Comparison of ENCODE assay signal across 13 cellular contexts in the genomic region with DNA sequence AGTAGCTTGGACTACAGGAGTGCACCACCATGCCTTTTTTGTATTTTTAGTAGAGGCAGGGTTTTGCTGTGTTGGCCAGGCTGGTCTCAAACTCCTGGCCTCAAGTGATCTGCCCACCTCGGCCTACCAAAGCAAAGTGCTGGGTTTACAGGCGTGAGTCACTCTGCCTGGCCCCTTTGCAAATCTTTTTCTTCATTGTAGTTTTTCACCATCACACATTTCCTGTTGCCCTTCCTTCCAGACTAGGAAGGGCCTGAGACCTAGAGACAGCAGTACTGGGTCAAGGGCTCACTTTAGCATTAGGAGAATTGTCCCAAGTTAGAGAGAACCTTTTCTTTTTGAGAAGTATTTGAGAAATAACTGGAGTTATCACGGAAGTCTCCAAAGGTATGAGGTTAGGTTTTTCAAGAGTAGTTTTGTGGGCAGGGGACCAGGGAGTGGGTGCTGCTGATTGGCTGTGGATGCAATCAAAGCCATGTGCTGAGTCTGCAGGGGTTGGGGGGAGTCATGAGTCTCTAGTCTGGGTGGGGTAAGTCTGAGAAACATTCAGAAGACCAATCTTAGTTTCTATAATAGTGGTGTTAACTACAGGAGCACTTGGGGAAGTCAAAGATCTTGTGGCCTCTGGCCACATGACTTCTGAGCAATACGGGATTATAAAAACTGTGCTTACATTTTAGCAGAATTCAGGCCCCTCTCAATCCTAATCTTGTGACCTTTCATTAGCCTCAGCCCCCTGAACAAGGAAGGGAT. TPM values are rescaled to one million over a fixed set of nuclear protein-coding genes. Genes with fewer than 3 reads are reported as not detected.
DNase-seq lines count a peak whose midpoint lies in the region; ATAC-seq and TF ChIP-seq lines count a peak whose summit lies in the region.
"Had no signal": no experiment of that assay in that cellular context is flagged by ENCODE, and none has a peak within 500 bp of the region (broad histone marks: within the 10 kb centered on the region; RNA-seq: fewer than 3 reads in every experiment).

No MANE protein-coding gene starts in this region.

- H3K4me3 ChIP-seq in lower lobe of right lung: no peak overlapping the region
- H3K4me3 ChIP-seq: adrenal gland, neural progenitor cell had no signal

- peaks cover 72% of the 10 kb centered on the region for H3K4me1 ChIP-seq in lower lobe of right lung

- peak overlapping the region; percentile 80 for H3K27ac Mint-ChIP-seq in activated naive CD4-positive, alpha-beta T cell treated with anti-CD3 and anti-CD28 coated beads, Interleukin-2, amount 50 U/mL, for 24 hours
- H3K27ac Mint-ChIP-seq in activated naive CD8-positive, alpha-beta T cell: peak overlapping the region; percentile 91
- H3K27ac Mint-ChIP-seq in type B pancreatic cell: peak overlapping the region; percentile 31
- H3K27ac Mint-ChIP-seq: neural progenitor cell had no signal

- H3K27me3 ChIP-seq in lower lobe of right lung (ENCODE audit: low read depth): no peaks in the 10 kb centered on the region
- H3K27me3 ChIP-seq: adrenal gland, neural progenitor cell had no signal

- peaks cover 33% of the 10 kb centered on the region for H3K36me3 Mint-ChIP-seq in activated naive CD4-positive, alpha-beta T cell treated with anti-CD3 and anti-CD28 coated beads, Interleukin-2, amount 50 U/mL, for 24 hours
- peaks cover 28% of the 10 kb centered on the region for H3K36me3 Mint-ChIP-seq in activated naive CD8-positive, alpha-beta T cell
- peaks cover 36% of the 10 kb centered on the region for H3K36me3 Mint-ChIP-seq in type B pancreatic cell

- H3K4me3 Mint-ChIP-seq in activated naive CD4-positive, alpha-beta T cell treated with anti-CD3 and anti-CD28 coated beads, Interleukin-2, amount 50 U/mL, for 24 hours: peak overlapping the region; percentile 19
- H3K4me3 Mint-ChIP-seq in activated naive CD8-positive, alpha-beta T cell: peak overlapping the region; percentile 64
- no peak overlapping the region for H3K4me3 Mint-ChIP-seq in type B pancreatic cell
- H3K4me3 Mint-ChIP-seq: neural progenitor cell had no signal

- peak overlapping the region; percentile 39 for H3K27ac ChIP-seq in lower lobe of right lung
- H3K27ac ChIP-seq: neural progenitor cell had no signal

- no peaks in the 10 kb centered on the region for H3K9me3 ChIP-seq in lower lobe of right lung
- H3K9me3 ChIP-seq: adrenal gland had no signal

- peaks cover 89% of the 10 kb centered on the region for H3K4me1 Mint-ChIP-seq in activated naive CD4-positive, alpha-beta T cell treated with anti-CD3 and anti-CD28 coated beads, Interleukin-2, amount 50 U/mL, for 24 hours
- H3K4me1 Mint-ChIP-seq in activated naive CD8-positive, alpha-beta T cell (ENCODE audit: low read depth): peaks cover 92% of the 10 kb centered on the region
- H3K4me1 Mint-ChIP-seq in type B pancreatic cell (ENCODE audit: unreplicated experiment): peaks cover 21% of the 10 kb centered on the region

- DNase-seq in activated naive CD4-positive, alpha-beta T cell treated with anti-CD3 and anti-CD28 coated beads, Interleukin-2, amount 50 U/mL, for 16 hours: no peak
- DNase-seq in lower lobe of right lung (no peak), type B pancreatic cell (ENCODE audit: extremely low spot score, unreplicated experiment) (no peak), NCI-H2107 treated with DMSO at 0.1 percent for 48 hours (lab: John Stamatoyannopoulos, UW; ENCODE audit: unreplicated experiment) (no peak), GOT3 (lab: John Stamatoyannopoulos, UW) (no peak)
- no peak for DNase-seq in NK-92 treated with Interleukin-12 subunit alpha and Interleukin-12 subunit beta, amount 100 ng/mL, for 24 hours (lab: John Stamatoyannopoulos, UW)
- DNase-seq: activated CD4-positive, CD25-positive, alpha-beta regulatory T cell treated with anti-CD3 and anti-CD28 coated beads, Interleukin-2, amount 50 U/mL, for 72 hours; adrenal gland; DND-41; MM.1S had no signal

- peaks cover 14% of the 10 kb centered on the region for H3K9me3 Mint-ChIP-seq in activated naive CD4-positive, alpha-beta T cell treated with anti-CD3 and anti-CD28 coated beads, Interleukin-2, amount 50 U/mL, for 24 hours
- H3K9me3 Mint-ChIP-seq in activated naive CD8-positive, alpha-beta T cell (ENCODE audit: low read depth): peaks cover 15% of the 10 kb centered on the region
- peaks cover 6% of the 10 kb centered on the region for H3K9me3 Mint-ChIP-seq in type B pancreatic cell

- TF ChIP-seq CTCF in lower lobe of right lung (IDR thresholded peaks at IDR 0.05): no peak
- no peak for TF ChIP-seq CTCF in type B pancreatic cell (conservative IDR thresholded peaks at IDR 0.05)

- intact Hi-C loops in lower lobe of right lung (cut with DNase I): no loop called here

- peak; percentile 28 to 39 for ATAC-seq in lower lobe of right lung

- no peaks in the 10 kb centered on the region for H3K27me3 Mint-ChIP-seq in activated naive CD4-positive, alpha-beta T cell treated with anti-CD3 and anti-CD28 coated beads, Interleukin-2, amount 50 U/mL, for 24 hours
- no peaks in the 10 kb centered on the region for H3K27me3 Mint-ChIP-seq in activated naive CD8-positive, alpha-beta T cell
- H3K27me3 Mint-ChIP-seq in type B pancreatic cell: no peaks in the 10 kb centered on the region

- H3K36me3 ChIP-seq in lower lobe of right lung: peaks cover 11% of the 10 kb centered on the region
- H3K36me3 ChIP-seq: adrenal gland had no signal

RNA-seq across cellular contexts. Expression of a gene that starts 23.7 kb away (rescaled TPM):
- total RNA-seq in lower lobe of right lung (38.0 TPM), type B pancreatic cell (ENCODE audit: low replicate concordance) (23.5 and 56.0 TPM in 2 replicates)

Comparison
In these comparisons a context has a peak if more than half of its experiments do, and no peak if none do; other contexts are left out.
1. H3K27ac Mint-ChIP-seq: peak in every context shown above with its lines; median percentile 91 in activated naive CD8-positive, alpha-beta T cell; 80 in activated naive CD4-positive, alpha-beta T cell treated with anti-CD3 and anti-CD28 coated beads, Interleukin-2, amount 50 U/mL, for 24 hours; 31 in type B pancreatic cell.